In the genomic region with DNA sequence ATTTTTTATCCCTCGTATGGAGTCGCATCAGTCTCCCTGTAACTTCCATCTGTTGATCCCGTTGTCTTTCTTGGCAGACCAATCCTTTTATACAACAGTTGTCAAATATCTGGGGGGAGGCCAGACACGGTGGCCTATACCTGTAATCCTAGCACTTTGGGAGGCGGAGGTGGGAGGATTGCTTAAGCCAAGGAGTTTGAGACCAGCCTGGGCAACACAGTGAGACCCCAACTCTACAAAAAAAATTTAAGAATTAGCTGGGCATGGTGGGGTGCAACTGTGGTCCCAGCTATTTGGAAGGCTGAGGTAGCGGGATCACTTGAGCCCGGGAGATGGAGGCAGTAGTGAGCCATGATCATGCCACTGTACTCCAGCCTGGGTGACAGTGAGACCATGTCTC, we compare ENCODE assay signal across 1 cellular context.
TF ChIP-seq lines count a peak whose summit lies in the region.

No MANE protein-coding gene starts in this region.

TF ChIP-seq in endothelial cell of umbilical vein, 7 proteins besides CTCF, POLR2A, EP300 and RAD21:
- TF ChIP-seq GATA2 (IDR thresholded peaks at IDR 0.05; ENCODE audit: insufficient read depth, insufficient read length, low read depth, low read length) (no peak), JUN (IDR thresholded peaks at IDR 0.05; ENCODE audit: borderline replicate concordance, insufficient read depth, insufficient read length, low read depth) (no peak), EZH2 (IDR thresholded peaks at IDR 0.05; ENCODE audit: borderline replicate concordance, low read depth, low read length, severe bottlenecking) (no peak), FOS (IDR thresholded peaks at IDR 0.05; ENCODE audit: borderline replicate concordance, insufficient read depth, low read length) (no peak), MYC (IDR thresholded peaks at IDR 0.05; ENCODE audit: low read depth, low read length) (no peak), MAX (IDR thresholded peaks at IDR 0.05; ENCODE audit: insufficient read depth, insufficient read length) (no peak), POLR2AphosphoS5 (IDR thresholded peaks at IDR 0.05; ENCODE audit: insufficient read depth, low read depth, low read length) (no peak)
